In genomic region chr15:83207622-83208356, GRCh38 we compare ENCODE assay signal across 1 cellular context.
TF ChIP-seq lines count a peak whose summit lies in the region.

Gene HDGFL3, minus strand, starts transcription at chr15:83207823. Its CDS starts 409 bp downstream, at chr15:83207414.

TF ChIP-seq in A549, 52 proteins besides CTCF, POLR2A, EP300 and RAD21 (continued from another document):
- TF ChIP-seq HMGXB4 (CRISPR knock-in tag; IDR thresholded peaks at IDR 0.05; ENCODE audit: borderline replicate concordance) (0 out of 2 replicates have a peak, but pooled peaks have one; percentile 52), TP53 (CRISPR knock-in tag; IDR thresholded peaks at IDR 0.05) (no peak), TFCP2L1 (CRISPR knock-in tag; IDR thresholded peaks at IDR 0.05) (no peak)
